1 cellular context compared by ENCODE assay signal in genomic region chr3:14861451-14862302, GRCh38.
TF ChIP-seq lines count a peak whose summit lies in the region.

No MANE protein-coding gene starts in this region.

TF ChIP-seq in HCT116, 20 proteins besides CTCF, POLR2A, EP300 and RAD21 (continued from another document):
- no peak for TF ChIP-seq ZBTB33 (IDR thresholded peaks at IDR 0.05; ENCODE audit: extremely low read depth, insufficient replicate concordance, low read length)
- TF ChIP-seq TCF7L2 (IDR thresholded peaks at IDR 0.05; ENCODE audit: borderline replicate concordance, extremely low read depth, insufficient read depth, insufficient read length), result no peak
TF ChIP-seq in HCT116: peak in this region for 0.
